In the genomic region with DNA sequence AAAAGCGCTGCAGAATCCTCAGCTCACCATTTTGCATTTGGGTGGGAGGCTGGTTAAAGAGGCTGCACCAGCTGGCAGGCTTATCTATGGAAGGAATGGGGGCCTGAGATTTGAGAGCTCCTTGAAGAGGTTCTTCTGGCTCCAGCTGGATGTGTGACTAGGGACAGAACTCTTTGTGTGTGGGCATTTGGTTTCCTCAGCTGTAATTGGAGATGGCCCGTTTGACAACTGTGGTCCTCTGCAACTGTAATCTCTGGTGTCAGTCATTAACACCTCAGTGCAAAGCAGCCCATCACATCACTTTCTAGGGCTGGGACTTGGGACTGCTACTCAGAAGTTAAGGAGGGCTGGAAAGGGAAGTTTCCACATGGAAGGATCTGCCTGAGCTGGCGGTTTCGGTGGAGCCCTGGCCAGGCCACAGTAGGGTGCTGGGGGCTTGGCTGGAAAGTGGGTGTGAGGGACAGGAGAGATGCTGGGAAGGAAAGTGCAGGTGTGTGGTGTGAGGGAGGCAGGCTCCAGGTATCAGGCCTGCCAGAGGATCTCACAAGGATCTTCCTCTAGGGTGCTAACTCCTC, we compare ENCODE assay signal across 17 cellular contexts.
DNase-seq lines count a peak whose midpoint lies in the region; ATAC-seq and TF ChIP-seq lines count a peak whose summit lies in the region.
"Had no signal": no experiment of that assay in that cellular context is flagged by ENCODE, and none has a peak within 500 bp of the region (broad histone marks: within the 10 kb centered on the region; RNA-seq: fewer than 3 reads in every experiment).

No MANE protein-coding gene starts in this region.

- H3K4me3 Mint-ChIP-seq in progenitor cell of endocrine pancreas (ENCODE audit: low read depth), result no peak overlapping the region
- H3K4me3 Mint-ChIP-seq: B cell; CD4-positive, alpha-beta T cell; HFFc6 had no signal

- H3K4me1 Mint-ChIP-seq in progenitor cell of endocrine pancreas (ENCODE audit: low read depth), result peaks cover 12% of the 10 kb centered on the region
- H3K4me1 Mint-ChIP-seq: B cell had no signal

- H3K36me3 Mint-ChIP-seq in progenitor cell of endocrine pancreas (ENCODE audit: insufficient read depth), result no peaks in the 10 kb centered on the region

- ATAC-seq in HG02623 (IDR thresholded peaks at IDR 0.05; ENCODE audit: unreplicated experiment), result no peak
- ATAC-seq: HepG2, PC-3 had no signal

- in situ Hi-C loops in GM13976 (cut with MboI; ENCODE audit: low sequenced_read_pairs, unreplicated experiment), result no loop called here

- TF ChIP-seq CTCF in progenitor cell of endocrine pancreas (IDR thresholded peaks at IDR 0.05; ENCODE audit: unreplicated experiment), result no peak
- TF ChIP-seq CTCF in GM13976 (IDR thresholded peaks at IDR 0.05; ENCODE audit: borderline replicate concordance, control extremely low read depth, extremely low read depth, insufficient read depth, missing control alignments), result no peak

- DNase-seq in DMS53 (lab: John Stamatoyannopoulos, UW) (peak; percentile 23), DMS53 treated with DMSO at 0.1 percent for 48 hours (lab: John Stamatoyannopoulos, UW; ENCODE audit: unreplicated experiment) (no peak), NCI-H524 (lab: John Stamatoyannopoulos, UW) (peak; percentile 78 to 89), islet precursor cell (peak; percentile 51), progenitor cell of endocrine pancreas (ENCODE audit: low spot score, unreplicated experiment) (no peak), COR-L47 (lab: John Stamatoyannopoulos, UW) (no peak), GM13976 (ENCODE audit: low spot score) (no peak)
- DNase-seq: CD4-positive, alpha-beta T cell; HFFc6; KG1; NCI-H1436 treated with DMSO at 0.1 percent for 48 hours; NCI-H2081 treated with DMSO at 0.1 percent for 48 hours; NCI-H748 treated with DMSO at 0.1 percent for 48 hours; PC-3 had no signal

- H3K9me3 Mint-ChIP-seq in progenitor cell of endocrine pancreas (ENCODE audit: low read depth), result no peaks in the 10 kb centered on the region
- H3K9me3 Mint-ChIP-seq: CD4-positive, alpha-beta T cell had no signal

- H3K27ac Mint-ChIP-seq in progenitor cell of endocrine pancreas, result peak overlapping the region; percentile 34
- H3K27ac Mint-ChIP-seq: B cell; CD4-positive, alpha-beta T cell; HFFc6 had no signal

- H3K27me3 Mint-ChIP-seq in progenitor cell of endocrine pancreas, result peaks cover 29% of the 10 kb centered on the region
- H3K27me3 Mint-ChIP-seq: CD4-positive, alpha-beta T cell had no signal

Comparison
In these comparisons a context has a peak if more than half of its experiments do, and no peak if none do; other contexts are left out.
1. DNase-seq: peak in DMS53 (single experiment), NCI-H524 (2 of 2) and islet precursor cell (single experiment); none in DMS53 treated with DMSO at 0.1 percent for 48 hours (single experiment), progenitor cell of endocrine pancreas (single experiment), COR-L47 (single experiment) and GM13976 (single experiment).